In genomic region chr6:169714178-169714577, GRCh38 we compare ENCODE assay signal across 1 cellular context.
TF ChIP-seq lines count a peak whose summit lies in the region.

No MANE protein-coding gene starts in this region.

TF ChIP-seq in HepG2, 621 proteins besides CTCF, POLR2A, EP300 and RAD21:
- 0 out of 2 replicates have a peak, but pooled peaks have one; percentile 29 for TF ChIP-seq RBFOX2 (IDR thresholded peaks at IDR 0.05; ENCODE audit: low read depth, low read length)
- TF ChIP-seq ZNF232 (CRISPR knock-in tag; IDR thresholded peaks at IDR 0.05; ENCODE audit: borderline replicate concordance) = no peak
